In the genomic region with DNA sequence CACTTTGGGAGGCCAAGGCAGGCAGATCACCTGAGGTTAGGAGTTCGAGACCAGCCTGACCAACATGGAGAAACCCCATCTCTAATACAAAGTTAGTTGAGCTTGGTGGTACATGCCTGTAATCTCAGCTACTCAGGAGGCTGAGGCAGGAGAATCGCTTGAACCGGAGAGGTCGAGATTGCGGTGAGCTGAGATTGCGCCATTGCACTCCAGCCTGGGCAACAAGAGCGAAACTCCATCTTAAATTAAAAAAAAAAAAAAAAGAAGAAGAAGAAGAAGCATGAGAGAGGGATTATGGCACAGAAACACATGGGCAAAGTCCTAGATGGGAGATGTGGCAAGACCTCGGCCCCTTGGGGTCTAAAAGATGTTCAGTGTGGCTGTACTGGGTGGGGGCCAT, we compare ENCODE assay signal across 8 cellular contexts.
DNase-seq lines count a peak whose midpoint lies in the region; ATAC-seq and TF ChIP-seq lines count a peak whose summit lies in the region.
"Not testable (repeated sequence)": the region's sequence is repeated elsewhere in the genome, so short reads cannot be mapped to it uniquely, and the experiment has no call there.

No MANE protein-coding gene starts in this region.

- DNase-seq in CD4-positive, alpha-beta T cell; T-helper 17 cell; caudate nucleus (lab: John Stamatoyannopoulos, UW); lung (ENCODE audit: low spot score); prostate gland (ENCODE audit: low spot score); upper lobe of right lung: not testable (repeated sequence)

- POLR2A ChIA-PET in CD4-positive, alpha-beta T cell (lab: Charles Lee) = interaction anchor here (1.5 to 3.4 kb wide), 2 partner anchors 22 to 75 kb away, joined by 7 to 18 read pairs; no protein-coding TSS in a partner anchor

- not testable (repeated sequence) for H3K27me3 ChIP-seq in CD4-positive, alpha-beta T cell (ENCODE audit: control insufficient read depth, insufficient read depth, low read length); gastroesophageal sphincter; lung (ENCODE audit: control insufficient read depth, insufficient read depth); prostate gland (replicated peaks; ENCODE audit: insufficient read depth); stomach smooth muscle (ENCODE audit: control insufficient read depth in 1 of 2, insufficient read depth in 2 of 2, low read length in 2 of 2); upper lobe of right lung

- not testable (repeated sequence) for H3K27ac ChIP-seq in CD4-positive, alpha-beta T cell (ENCODE audit: low read depth, low read length)
- peak overlapping the region; percentile 65 for H3K27ac ChIP-seq in caudate nucleus (ENCODE audit: low read depth, low read length)
- H3K27ac ChIP-seq in gastroesophageal sphincter = peak overlapping the region; percentile 83 to 88 (median 87)
- H3K27ac ChIP-seq in lung (ENCODE audit: low read depth in 1 of 2, low read length in 1 of 2) = peak overlapping the region; percentile 82 to 93
- peak overlapping the region; percentile 34 to 46 for H3K27ac ChIP-seq in prostate gland
- peak overlapping the region; percentile 87 for H3K27ac ChIP-seq in stomach smooth muscle (ENCODE audit: low read length)
- H3K27ac ChIP-seq in upper lobe of right lung = peak overlapping the region; percentile 73

- not testable (repeated sequence) for H3K27me3 Mint-ChIP-seq in CD4-positive, alpha-beta T cell; T-helper 17 cell

- ATAC-seq in CD4-positive, alpha-beta T cell (ENCODE audit: poor library complexity); T-helper 17 cell; gastroesophageal sphincter; lung (ENCODE audit: insufficient read depth, low FRiP score); upper lobe of right lung: not testable (repeated sequence)

- not testable (repeated sequence) for H3K36me3 ChIP-seq in gastroesophageal sphincter; lung (ENCODE audit: control insufficient read depth in 2 of 2, insufficient read depth in 2 of 2, low read length in 2 of 2); prostate gland; stomach smooth muscle (ENCODE audit: control insufficient read depth in 2 of 2, insufficient read depth in 2 of 2, low read length in 2 of 2); upper lobe of right lung

- H3K36me3 Mint-ChIP-seq in CD4-positive, alpha-beta T cell (ENCODE audit: low read depth) = peaks cover 24% of the 10 kb centered on the region
- not testable (repeated sequence) for H3K36me3 Mint-ChIP-seq in T-helper 17 cell (ENCODE audit: low read depth)

- WGBS in gastroesophageal sphincter (ENCODE audit: low coverage in 1 of 2), 2 donors = 90 to 94% methylated on average over 3 to 7 of the region's 8 CpGs
- WGBS in lung, 2 donors = 88 to 93% methylated on average over 8 of the region's 8 CpGs
- WGBS in prostate gland = 95% methylated on average over 8 of the region's 8 CpGs

- TF ChIP-seq EP300 in gastroesophageal sphincter (IDR thresholded peaks at IDR 0.05) = not testable (repeated sequence)

- H3K9ac ChIP-seq in stomach smooth muscle (ENCODE audit: low read length in 2 of 2) = not testable (repeated sequence)

- peaks cover 23 to 100% (median 35%) of the 10 kb centered on the region in 3 donors for H3K4me1 ChIP-seq in gastroesophageal sphincter
- peaks cover 12 to 21% of the 10 kb centered on the region in 2 donors for H3K4me1 ChIP-seq in lung (ENCODE audit: control insufficient read depth in 2 of 2, insufficient read depth in 2 of 2, low read length in 2 of 2)
- not testable (repeated sequence) for H3K4me1 ChIP-seq in prostate gland (replicated peaks)
- peaks cover 71% of the 10 kb centered on the region for H3K4me1 ChIP-seq in stomach smooth muscle (ENCODE audit: control insufficient read depth, insufficient read depth, low read length)
- peaks cover 55% of the 10 kb centered on the region for H3K4me1 ChIP-seq in upper lobe of right lung

- H3K4me3 Mint-ChIP-seq in CD4-positive, alpha-beta T cell; T-helper 17 cell: not testable (repeated sequence)

- TF ChIP-seq POLR2A in gastroesophageal sphincter (IDR thresholded peaks at IDR 0.05); prostate gland (IDR thresholded peaks at IDR 0.05): not testable (repeated sequence)

- intact Hi-C loops in CD4-positive, alpha-beta T cell (cut with DNase I, micrococcal nuclease) = loop anchor here (5.0 kb wide), 3 partner anchors 77 to 1753 kb away; no protein-coding TSS in a partner anchor
- intact Hi-C loops in prostate gland (cut with DNase I) = loop anchor here (10.0 kb wide), 1 partner anchor 96 kb away; no protein-coding TSS in a partner anchor
- intact Hi-C loops in upper lobe of right lung (cut with DNase I) = not testable (repeated sequence)

- peak overlapping the region; percentile 68 for H3K27ac Mint-ChIP-seq in CD4-positive, alpha-beta T cell
- H3K27ac Mint-ChIP-seq in T-helper 17 cell = peak overlapping the region; percentile 89

- not testable (repeated sequence) for H3K4me3 ChIP-seq in gastroesophageal sphincter, lung, prostate gland, upper lobe of right lung
- H3K4me3 ChIP-seq in stomach smooth muscle (ENCODE audit: low read length in 2 of 2) = peak overlapping the region in 1 of 2 donors; percentile 47

- not testable (repeated sequence) for H3K9me3 Mint-ChIP-seq in CD4-positive, alpha-beta T cell

- not testable (repeated sequence) for TF ChIP-seq CTCF in CD4-positive, alpha-beta T cell (IDR thresholded peaks at IDR 0.05); gastroesophageal sphincter (IDR thresholded peaks at IDR 0.05); lung (IDR thresholded peaks at IDR 0.05; ENCODE audit: control extremely low read depth, extremely low read depth); prostate gland (IDR thresholded peaks at IDR 0.05); upper lobe of right lung (IDR thresholded peaks at IDR 0.05)

- not testable (repeated sequence) for H3K9me3 ChIP-seq in CD4-positive, alpha-beta T cell (ENCODE audit: control insufficient read depth, low read length); T-helper 17 cell (ENCODE audit: control insufficient read depth, low read length, poor library complexity, severe bottlenecking); gastroesophageal sphincter; lung (ENCODE audit: control insufficient read depth in 2 of 2, insufficient read depth in 1 of 2, low read length in 1 of 2); prostate gland; stomach smooth muscle (ENCODE audit: control insufficient read depth in 2 of 2, low read length in 2 of 2); upper lobe of right lung

- CTCF ChIA-PET in CD4-positive, alpha-beta T cell (lab: Charles Lee) = not testable (repeated sequence)

- peaks cover 74% of the 10 kb centered on the region for H3K4me1 Mint-ChIP-seq in CD4-positive, alpha-beta T cell (ENCODE audit: low read depth)
- peaks cover 26% of the 10 kb centered on the region for H3K4me1 Mint-ChIP-seq in T-helper 17 cell
